In genomic region chr11:107043242-107043991, GRCh38 we compare ENCODE assay signal across 8 cellular contexts. TPM values are rescaled to one million over a fixed set of nuclear protein-coding genes. Genes with fewer than 3 reads are reported as not detected.
DNase-seq lines count a peak whose midpoint lies in the region; ATAC-seq, FAIRE-seq and TF ChIP-seq lines count a peak whose summit lies in the region.

No MANE protein-coding gene starts in this region.

- H2AFZ ChIP-seq in ACC112 (ENCODE audit: low read length, unreplicated experiment) = no peak overlapping the region

- H3K79me2 ChIP-seq in ACC112 (ENCODE audit: control insufficient read depth, insufficient read depth, low read length, unreplicated experiment) = no peaks in the 10 kb centered on the region

- peak overlapping the region; percentile 70 for H3K27ac ChIP-seq in ACC112 (ENCODE audit: low read depth, low read length)
- peak overlapping the region in 2 of 59 donors; percentile 22 to 35 for H3K27ac ChIP-seq in dorsolateral prefrontal cortex

- H3K4me3 ChIP-seq in ACC112 (ENCODE audit: low read depth, low read length) (no peak overlapping the region), dorsolateral prefrontal cortex (no peak overlapping the region)

- TF ChIP-seq CTCF in dorsolateral prefrontal cortex (IDR thresholded peaks at IDR 0.05 in 54 of 56, conservative IDR thresholded peaks at IDR 0.05 in 2 of 56; ENCODE audit: low read depth in 1 of 56, partially characterized antibody in 56 of 56) = no peak

- no peak for FAIRE-seq in frontal cortex (lab: Jason Lieb, UNC)

- intact Hi-C loops in dorsolateral prefrontal cortex (cut with DNase I) = no loop called here

- H3K27me3 ChIP-seq in ACC112 (ENCODE audit: insufficient read depth, low read length) (no peaks in the 10 kb centered on the region), dorsolateral prefrontal cortex (no peaks in the 10 kb centered on the region)

- ATAC-seq in GM19372 (IDR thresholded peaks at IDR 0.05; ENCODE audit: low read depth, unreplicated experiment) (peak; percentile 66), HG03354 (IDR thresholded peaks at IDR 0.05; ENCODE audit: poor library complexity, severe bottlenecking, unreplicated experiment) (peak; percentile 78)

- no peaks in the 10 kb centered on the region for H3K36me3 ChIP-seq in ACC112 (ENCODE audit: insufficient read depth, low read length)

- peak; percentile 96 for DNase-seq in astrocyte of the hippocampus (ENCODE audit: low read depth, low spot score)
- DNase-seq in NCI-H2107 treated with DMSO at 0.1 percent for 48 hours (lab: John Stamatoyannopoulos, UW; ENCODE audit: unreplicated experiment) = no peak
- no peak for DNase-seq in dorsolateral prefrontal cortex
- DNase-seq in frontal cortex (ENCODE audit: low spot score in 2 of 2) = no peak
- DNase-seq in stimulated activated CD4-positive, alpha-beta T cell treated with anti-CD3 and anti-CD28 coated beads, Interleukin-4, amount 100 ng/mL, for 24 hours = no peak

- H3K4me1 ChIP-seq in ACC112 (ENCODE audit: control insufficient read depth, insufficient read depth, low read length, unreplicated experiment) = peaks cover 16% of the 10 kb centered on the region

RNA-seq across cellular contexts. Expression of gene GUCY1A2, which starts 25.1 kb away (rescaled TPM):
- total RNA-seq in dorsolateral prefrontal cortex = 10 to 100 TPM; 20.3 to 89.9 (median 64.0) TPM
- 108 TPM for total RNA-seq in frontal cortex
